Comparison of ENCODE assay signal across 8 cellular contexts in the genomic region with DNA sequence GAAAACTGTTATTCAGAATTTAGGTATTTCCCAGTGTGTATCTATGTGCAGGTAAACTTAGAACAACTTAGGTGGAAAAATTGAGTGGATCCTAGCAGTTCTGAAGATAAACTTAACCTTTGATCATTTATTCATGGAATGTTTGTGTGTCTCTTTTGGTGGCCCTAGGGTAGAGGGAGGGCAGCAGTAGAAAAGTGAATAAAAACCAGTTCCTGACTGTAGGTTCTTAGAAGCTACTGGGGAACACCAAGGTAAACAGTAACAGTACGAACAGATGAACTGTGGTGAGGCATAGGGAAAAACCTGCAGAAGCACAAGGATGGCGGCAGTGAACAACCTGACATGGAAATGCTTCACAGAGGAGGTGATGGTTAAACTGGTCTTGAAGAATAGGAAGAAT. TPM values are rescaled to one million over a fixed set of nuclear protein-coding genes. Genes with fewer than 3 reads are reported as not detected.
DNase-seq lines count a peak whose midpoint lies in the region; ATAC-seq and TF ChIP-seq lines count a peak whose summit lies in the region.

No MANE protein-coding gene starts in this region.

- no peaks in the 10 kb centered on the region for H3K9me2 ChIP-seq in PC-9 (ENCODE audit: insufficient read depth)

- H3K27me3 ChIP-seq in CD8-positive, alpha-beta T cell (ENCODE audit: insufficient read depth, low read length) = no peaks in the 10 kb centered on the region
- H3K27me3 ChIP-seq in PC-9 (ENCODE audit: insufficient read depth, low read depth) (no peaks in the 10 kb centered on the region), prostate gland (replicated peaks; ENCODE audit: insufficient read depth) (no peaks in the 10 kb centered on the region), ovary (no peaks in the 10 kb centered on the region)

- peaks cover 14% of the 10 kb centered on the region; the same call in 1 of the 2 replicates for H4K20me1 ChIP-seq in PC-9 (ENCODE audit: insufficient read depth)

- H3K36me3 Mint-ChIP-seq in CD8-positive, alpha-beta T cell = peaks cover 60% of the 10 kb centered on the region

- no peaks in the 10 kb centered on the region for H3K9me3 Mint-ChIP-seq in CD8-positive, alpha-beta T cell

- no peaks in the 10 kb centered on the region for H3F3A ChIP-seq in PC-9 (ENCODE audit: insufficient read depth, low read depth)

- peaks cover 51% of the 10 kb centered on the region for H3K4me1 ChIP-seq in CD8-positive, alpha-beta T cell (ENCODE audit: insufficient read depth, low read length)
- H3K4me1 ChIP-seq in PC-9 (replicated peaks; ENCODE audit: insufficient read depth) = peaks cover 42% of the 10 kb centered on the region
- H3K4me1 ChIP-seq in prostate gland (replicated peaks) = no peaks in the 10 kb centered on the region
- peaks cover 15% of the 10 kb centered on the region for H3K4me1 ChIP-seq in ovary (ENCODE audit: insufficient read depth)

- TF ChIP-seq POLR2A in prostate gland (IDR thresholded peaks at IDR 0.05) (no peak), ovary (IDR thresholded peaks at IDR 0.05) (no peak)

- H2AFZ ChIP-seq in PC-9 = no peak overlapping the region

- H3K9me3 ChIP-seq in CD8-positive, alpha-beta T cell (ENCODE audit: low read length) = no peaks in the 10 kb centered on the region
- H3K9me3 ChIP-seq in PC-9 (ENCODE audit: insufficient read depth, low read depth) (no peaks in the 10 kb centered on the region), prostate gland (no peaks in the 10 kb centered on the region), ovary (no peaks in the 10 kb centered on the region)

- peak overlapping the region; percentile 70 for H3K4me3 ChIP-seq in CD8-positive, alpha-beta T cell (ENCODE audit: low read depth, low read length)
- H3K4me3 ChIP-seq in PC-9 (peak overlapping the region; percentile 83; the same call in 1 of the 2 replicates), epithelial cell of proximal tubule (ENCODE audit: low read depth, low read length) (peak overlapping the region; percentile 82), prostate gland (peak overlapping the region in 1 of 2 donors; percentile 65), ovary (no peak overlapping the region)

- no TSS peak for BruUV-seq in PC-9 (replicated peaks; lab: Mats Ljungman, UMichigan)

- no peak for TF ChIP-seq EP300 in ovary (IDR thresholded peaks at IDR 0.05)

- H3K4me1 Mint-ChIP-seq in CD8-positive, alpha-beta T cell (ENCODE audit: low read depth) = peaks cover 54% of the 10 kb centered on the region

- intact Hi-C loops in CD8-positive, alpha-beta T cell (cut with DNase I, micrococcal nuclease) = loop anchor here (5.0 to 10.0 kb wide), 8 partner anchors 38 to 403 kb away; a partner anchor contains a TSS
- intact Hi-C loops in PC-9 (cut with micrococcal nuclease; ENCODE audit: unreplicated experiment) (no loop called here), prostate gland (cut with DNase I) (loop anchor here (10.0 kb wide), 3 partner anchors 124 to 304 kb away; a partner anchor contains a TSS), ovary (cut with DNase I) (no loop called here)

- no peaks in the 10 kb centered on the region for H3K36me3 ChIP-seq in CD8-positive, alpha-beta T cell (ENCODE audit: insufficient read depth, low read length)
- 0 out of 2 replicates have a peak, but pooled peaks cover under 1% of the 10 kb centered on the region for H3K36me3 ChIP-seq in PC-9 (ENCODE audit: low read depth)
- H3K36me3 ChIP-seq in prostate gland = no peaks in the 10 kb centered on the region
- H3K36me3 ChIP-seq in ovary = no peaks in the 10 kb centered on the region

- H3K27ac ChIP-seq in CD8-positive, alpha-beta T cell (ENCODE audit: low read depth, low read length) = peak overlapping the region; percentile 78
- H3K27ac ChIP-seq in PC-9 = peak overlapping the region; percentile 4; the same call in 1 of the 2 replicates
- peak overlapping the region; percentile 36 to 88 for H3K27ac ChIP-seq in prostate gland
- peak overlapping the region in 1 of 2 donors; percentile 31 for H3K27ac ChIP-seq in ovary

- H3K79me2 ChIP-seq in PC-9 (ENCODE audit: low read depth) = peaks cover 70% of the 10 kb centered on the region

- 68% methylated on average over 2 of the region's 2 CpGs for WGBS in prostate gland
- 71 to 75% (median 73%) methylated on average over 2 of the region's 2 CpGs for WGBS in ovary, 3 donors

- POLR2A ChIA-PET in CD8-positive, alpha-beta T cell (lab: Charles Lee) = interaction anchor here (1.0 to 3.7 kb wide), 3 partner anchors 59 to 214 kb away, joined by 3 to 22 read pairs (median 5); no protein-coding TSS in a partner anchor
- POLR2A ChIA-PET in PC-9 (lab: Charles Lee; ENCODE audit: unreplicated experiment) = no interaction called here

- H3K4me3 Mint-ChIP-seq in CD8-positive, alpha-beta T cell = peak overlapping the region; percentile 99

- CTCF ChIA-PET in CD8-positive, alpha-beta T cell (lab: Charles Lee) = interaction anchor here (1.2 to 3.1 kb wide), 4 partner anchors 65 to 127 kb away, joined by 4 to 13 read pairs (median 6); no protein-coding TSS in a partner anchor
- CTCF ChIA-PET in PC-9 (lab: Charles Lee) = no interaction called here

- no peak for TF ChIP-seq CTCF in CD8-positive, alpha-beta T cell (IDR thresholded peaks at IDR 0.05)
- TF ChIP-seq CTCF in PC-9 (conservative IDR thresholded peaks at IDR 0.05) = no peak
- no peak for TF ChIP-seq CTCF in epithelial cell of proximal tubule (conservative IDR thresholded peaks at IDR 0.05; ENCODE audit: low read depth, low read length)
- no peak for TF ChIP-seq CTCF in prostate gland (IDR thresholded peaks at IDR 0.05)
- TF ChIP-seq CTCF in ovary (IDR thresholded peaks at IDR 0.05) = no peak

- H3K4me2 ChIP-seq in PC-9 = peak overlapping the region; percentile 98

- H3K27ac Mint-ChIP-seq in CD8-positive, alpha-beta T cell = peak overlapping the region; percentile 99

- no peaks in the 10 kb centered on the region for H3K27me3 Mint-ChIP-seq in CD8-positive, alpha-beta T cell (ENCODE audit: low read depth)

- ATAC-seq in CD8-positive, alpha-beta T cell = no peak
- ATAC-seq in GM18858 (IDR thresholded peaks at IDR 0.05; ENCODE audit: unreplicated experiment) (no peak), HG03571 (IDR thresholded peaks at IDR 0.05; ENCODE audit: unreplicated experiment) (no peak)

- no peak for DNase-seq in CD8-positive, alpha-beta T cell
- no peak for DNase-seq in PC-9
- no peak for DNase-seq in epithelial cell of proximal tubule (ENCODE audit: low read depth)
- no peak for DNase-seq in prostate gland (ENCODE audit: low spot score)
- no peak for DNase-seq in NCI-H345 treated with DMSO at 0.1 percent for 48 hours (lab: John Stamatoyannopoulos, UW; ENCODE audit: unreplicated experiment)
- DNase-seq in ovary = no peak

RNA-seq across cellular contexts. Expression of a gene that starts 2.5 kb away (rescaled TPM):
- total RNA-seq in CD8-positive, alpha-beta T cell = 100 to 1,000 TPM; 280 to 281 TPM
- 14.3 and 14.4 TPM in 2 replicates for total RNA-seq in PC-9 (2021)
- 12.9 and 16.3 TPM in 2 replicates for total RNA-seq in epithelial cell of proximal tubule
- total RNA-seq in prostate gland = 10 to 100 TPM; 18.9 to 38.1 TPM
- total RNA-seq in ovary = 10 to 100 TPM; 21.8 to 52.1 (median 35.0) TPM
- 10 to 100 TPM; 19.0 to 22.0 TPM for polyA plus RNA-seq in ovary

Comparison
In these comparisons a context has a peak if more than half of its experiments do, and no peak if none do; other contexts are left out.
1. RNA of a gene that starts 2.5 kb away (total RNA-seq): 280 to 281 TPM in CD8-positive, alpha-beta T cell; 18.9 to 38.1 TPM in prostate gland, 21.8 to 52.1 TPM in ovary, 14.3 to 14.4 TPM in PC-9 and 12.9 to 16.3 TPM in epithelial cell of proximal tubule; every median in the first group is over 4 times any median in the second.
2. intact Hi-C loops: an anchor here in CD8-positive, alpha-beta T cell (5.0 to 10.0 kb wide) and prostate gland (10.0 kb wide); none called in PC-9 and ovary.